In genomic region chr19:41575998-41576397, GRCh38 we compare ENCODE assay signal across 8 cellular contexts. TPM values are rescaled to one million over a fixed set of nuclear protein-coding genes. Genes with fewer than 3 reads are reported as not detected.
A peak's percentile ranks its signal among the peaks of the same experiment; 100 is the strongest.
DNase-seq lines count a peak whose midpoint lies in the region; ATAC-seq lines count a peak whose summit lies in the region.

CEACAM21 (plus strand) TSS chr19:41576166; CDS start chr19:41576275, 109 bp downstream.

- H3K36me3 ChIP-seq in BLaER1 = peaks cover 73% of the 10 kb centered on the region

- peaks cover 33% of the 10 kb centered on the region for H4K20me1 ChIP-seq in BLaER1

- H3K4me1 ChIP-seq in BLaER1 = peaks cover 21% of the 10 kb centered on the region

- peak within 1 kb of the TSS; percentile 78 for H3K27ac ChIP-seq in BLaER1

- peak within 1 kb of the TSS; percentile 93 for H3K4me2 ChIP-seq in BLaER1

- peak; percentile 72 for ATAC-seq in GM21515 (IDR thresholded peaks at IDR 0.05; ENCODE audit: unreplicated experiment)
- ATAC-seq in GM18873 (IDR thresholded peaks at IDR 0.05; ENCODE audit: low FRiP score, unreplicated experiment) = no peak
- ATAC-seq in HG02884 (IDR thresholded peaks at IDR 0.05; ENCODE audit: unreplicated experiment) = no peak

- H3K27me3 ChIP-seq in BLaER1 = no peaks in the 10 kb centered on the region

- peaks cover 24% of the 10 kb centered on the region for H3K9me3 ChIP-seq in BLaER1

- peak; percentile 88 for DNase-seq in SW480 (ENCODE audit: low spot score)
- DNase-seq in dermis microvascular lymphatic vessel endothelial cell (ENCODE audit: low read depth in 2 of 2) = peak; percentile 13 to 43
- DNase-seq in stimulated activated CD4-positive, alpha-beta T cell treated with anti-CD3 and anti-CD28 coated beads, Interleukin-1b, Interleukin-23, amount 100 ng/mL, for 48 hours = peak; percentile 62
- DNase-seq in NCI-H1092 (lab: John Stamatoyannopoulos, UW) = no peak

- peak within 1 kb of the TSS; percentile 67 for H3K9ac ChIP-seq in BLaER1

- peak within 1 kb of the TSS; percentile 57 for H3K4me3 ChIP-seq in BLaER1

RNA-seq across cellular contexts. Expression of gene CEACAM21, which starts in this region (rescaled TPM):
- total RNA-seq in dermis microvascular lymphatic vessel endothelial cell = 10.8 and 17.7 TPM in 2 replicates
